In the genomic region with DNA sequence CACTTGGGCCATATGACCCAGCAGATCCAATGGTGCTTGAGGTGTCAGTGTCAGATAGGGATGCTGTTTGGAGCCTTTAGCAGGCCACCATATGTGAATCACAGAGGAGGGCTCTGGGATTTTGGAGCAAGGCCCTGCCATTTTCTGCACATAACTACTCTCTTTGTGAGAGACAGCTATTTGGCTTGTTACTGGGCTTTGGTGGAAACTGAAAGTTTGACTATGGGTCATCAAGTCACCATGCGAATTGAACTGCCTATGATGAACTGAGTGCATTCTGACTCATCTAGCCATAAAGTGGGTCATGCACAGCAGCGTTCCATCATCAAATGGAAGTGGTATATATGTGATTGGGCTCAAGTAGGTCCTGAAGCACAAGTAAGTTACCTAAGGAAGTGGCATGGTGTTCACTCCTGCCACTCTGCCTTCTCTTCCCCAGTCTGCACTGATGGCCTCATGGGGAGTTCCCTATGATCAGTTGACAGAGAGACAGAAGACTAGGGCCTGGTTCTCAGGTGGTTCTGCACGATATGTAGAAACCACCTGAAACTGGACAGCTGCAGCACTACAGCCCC, we compare ENCODE assay signal across 7 cellular contexts.
"Had no signal": no experiment of that assay in that cellular context is flagged by ENCODE, and none has a peak within 500 bp of the region (broad histone marks: within the 10 kb centered on the region; RNA-seq: fewer than 3 reads in every experiment).

No MANE protein-coding gene starts in this region.

- DNase-seq: H9, HCEC 1CT, KBM-7 had no signal

- H3K27ac ChIP-seq: HL-60, KMS-11 had no signal

- H3K9ac ChIP-seq: KMS-11 had no signal

- H3K4me2 ChIP-seq: GM23338, KMS-11 had no signal

- H2AFZ ChIP-seq: GM23338 had no signal

- ATAC-seq: GM23338, HepG2 had no signal

- H3K4me3 ChIP-seq: GM23338 had no signal
